In the genomic region with DNA sequence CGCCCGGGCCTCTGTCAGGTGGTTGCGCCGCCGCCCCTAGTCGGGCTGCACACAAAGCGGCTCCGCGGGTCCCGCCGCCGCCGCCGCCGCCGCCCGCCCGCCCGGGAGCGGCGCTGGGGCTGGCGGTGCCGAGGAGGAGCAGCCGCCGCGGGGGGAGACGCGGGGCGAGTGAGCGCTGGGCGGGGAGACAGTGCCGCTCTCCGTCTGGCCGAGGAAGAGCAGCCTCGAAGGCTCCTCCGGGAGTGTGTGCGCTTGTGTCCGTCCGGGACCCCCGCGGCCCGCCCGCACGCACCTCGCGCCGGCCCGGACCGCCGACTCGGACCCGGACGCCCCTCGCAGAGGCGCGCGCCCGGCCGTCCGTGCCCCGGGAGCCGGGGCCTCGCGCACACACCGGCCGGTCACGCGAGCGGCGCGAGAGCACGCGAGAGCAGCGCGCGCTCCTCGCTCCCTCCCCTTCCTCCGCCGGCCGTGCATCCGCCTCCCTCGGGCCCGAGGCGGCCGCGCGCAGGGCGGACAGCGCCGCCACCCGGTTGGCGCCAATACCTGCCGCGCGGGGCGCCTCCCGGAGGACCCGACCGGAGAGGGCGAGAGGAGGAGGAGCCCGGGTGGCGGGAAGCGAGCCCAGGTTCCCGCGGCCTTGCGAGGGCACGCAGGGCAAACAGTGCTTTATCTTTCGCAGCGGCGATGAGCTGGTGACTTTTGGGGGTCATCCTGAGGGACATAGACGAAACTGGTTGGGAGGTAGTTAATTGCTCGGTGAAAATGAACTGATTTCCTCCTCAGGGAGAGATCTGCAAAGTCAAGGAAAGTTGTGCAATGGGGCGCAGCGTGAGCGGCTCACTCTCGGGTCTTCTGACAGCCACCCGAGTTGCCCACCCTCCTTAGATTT, we compare ENCODE assay signal across 1 cellular context.
A peak's percentile ranks its signal among the peaks of the same experiment; 100 is the strongest.
TF ChIP-seq lines count a peak whose summit lies in the region.

A gene with protein sequence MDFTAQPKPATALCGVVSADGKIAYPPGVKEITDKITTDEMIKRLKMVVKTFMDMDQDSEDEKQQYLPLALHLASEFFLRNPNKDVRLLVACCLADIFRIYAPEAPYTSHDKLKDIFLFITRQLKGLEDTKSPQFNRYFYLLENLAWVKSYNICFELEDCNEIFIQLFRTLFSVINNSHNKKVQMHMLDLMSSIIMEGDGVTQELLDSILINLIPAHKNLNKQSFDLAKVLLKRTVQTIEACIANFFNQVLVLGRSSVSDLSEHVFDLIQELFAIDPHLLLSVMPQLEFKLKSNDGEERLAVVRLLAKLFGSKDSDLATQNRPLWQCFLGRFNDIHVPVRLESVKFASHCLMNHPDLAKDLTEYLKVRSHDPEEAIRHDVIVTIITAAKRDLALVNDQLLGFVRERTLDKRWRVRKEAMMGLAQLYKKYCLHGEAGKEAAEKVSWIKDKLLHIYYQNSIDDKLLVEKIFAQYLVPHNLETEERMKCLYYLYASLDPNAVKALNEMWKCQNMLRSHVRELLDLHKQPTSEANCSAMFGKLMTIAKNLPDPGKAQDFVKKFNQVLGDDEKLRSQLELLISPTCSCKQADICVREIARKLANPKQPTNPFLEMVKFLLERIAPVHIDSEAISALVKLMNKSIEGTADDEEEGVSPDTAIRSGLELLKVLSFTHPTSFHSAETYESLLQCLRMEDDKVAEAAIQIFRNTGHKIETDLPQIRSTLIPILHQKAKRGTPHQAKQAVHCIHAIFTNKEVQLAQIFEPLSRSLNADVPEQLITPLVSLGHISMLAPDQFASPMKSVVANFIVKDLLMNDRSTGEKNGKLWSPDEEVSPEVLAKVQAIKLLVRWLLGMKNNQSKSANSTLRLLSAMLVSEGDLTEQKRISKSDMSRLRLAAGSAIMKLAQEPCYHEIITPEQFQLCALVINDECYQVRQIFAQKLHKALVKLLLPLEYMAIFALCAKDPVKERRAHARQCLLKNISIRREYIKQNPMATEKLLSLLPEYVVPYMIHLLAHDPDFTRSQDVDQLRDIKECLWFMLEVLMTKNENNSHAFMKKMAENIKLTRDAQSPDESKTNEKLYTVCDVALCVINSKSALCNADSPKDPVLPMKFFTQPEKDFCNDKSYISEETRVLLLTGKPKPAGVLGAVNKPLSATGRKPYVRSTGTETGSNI (N-terminal part only) (minus strand): TSS at position 423 of the 889 bp plus-strand sequence. CDS start 1,334 bp downstream, outside the sequence.

TF ChIP-seq in K562, 482 proteins besides CTCF, POLR2A, EP300 and RAD21 (continued from another document and continues in another):
- TF ChIP-seq, protein P1, sequence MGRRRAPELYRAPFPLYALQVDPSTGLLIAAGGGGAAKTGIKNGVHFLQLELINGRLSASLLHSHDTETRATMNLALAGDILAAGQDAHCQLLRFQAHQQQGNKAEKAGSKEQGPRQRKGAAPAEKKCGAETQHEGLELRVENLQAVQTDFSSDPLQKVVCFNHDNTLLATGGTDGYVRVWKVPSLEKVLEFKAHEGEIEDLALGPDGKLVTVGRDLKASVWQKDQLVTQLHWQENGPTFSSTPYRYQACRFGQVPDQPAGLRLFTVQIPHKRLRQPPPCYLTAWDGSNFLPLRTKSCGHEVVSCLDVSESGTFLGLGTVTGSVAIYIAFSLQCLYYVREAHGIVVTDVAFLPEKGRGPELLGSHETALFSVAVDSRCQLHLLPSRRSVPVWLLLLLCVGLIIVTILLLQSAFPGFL (CRISPR knock-in tag; IDR thresholded peaks at IDR 0.05): peak; percentile 96; the same call in 1 of the 2 replicates
- TF ChIP-seq SP1 (CRISPR knock-in tag; IDR thresholded peaks at IDR 0.05) (peak; percentile 79), CREB1 (IDR thresholded peaks at IDR 0.05) (peak; percentile 36; the same call in 1 of the 2 replicates), CREB1 (CRISPR knock-in tag; IDR thresholded peaks at IDR 0.05) (peak; percentile 73; the same call in 1 of the 2 replicates), ZNF121 (CRISPR knock-in tag; conservative IDR thresholded peaks at IDR 0.05) (no peak), TCFL5 (CRISPR knock-in tag; conservative IDR thresholded peaks at IDR 0.05) (no peak), ZNF436 (CRISPR knock-in tag; IDR thresholded peaks at IDR 0.05) (no peak), MEF2A (IDR thresholded peaks at IDR 0.05; ENCODE audit: control insufficient read depth, low read depth, low read length) (peak; percentile 3; the same call in 1 of the 2 replicates), CCNT2 (IDR thresholded peaks at IDR 0.05; ENCODE audit: borderline replicate concordance, extremely low read depth, insufficient read length, low read depth, low read length) (peak; percentile 88), PHF21A (IDR thresholded peaks at IDR 0.05; ENCODE audit: borderline replicate concordance, low read depth) (peak; percentile 76; the same call in 1 of the 2 replicates), HOXB6 (CRISPR knock-in tag; IDR thresholded peaks at IDR 0.05; ENCODE audit: borderline replicate concordance) (no peak), HLTF (IDR thresholded peaks at IDR 0.05) (no peak), CCAR2 (IDR thresholded peaks at IDR 0.05; ENCODE audit: low read depth, low read length) (no peak), HIVEP1 (CRISPR knock-in tag; IDR thresholded peaks at IDR 0.05) (no peak), ZNF668 (CRISPR knock-in tag; IDR thresholded peaks at IDR 0.05) (no peak), BACH1 (tag; IDR thresholded peaks at IDR 0.05) (no peak), KLF13 (tag; IDR thresholded peaks at IDR 0.05; ENCODE audit: borderline replicate concordance, low read depth) (peak; percentile 73; the same call in 1 of the 2 replicates), ZNF217 (CRISPR knock-in tag; IDR thresholded peaks at IDR 0.05) (no peak), TBP (optimal IDR thresholded peaks at IDR 0.05; ENCODE audit: low read depth, low read length) (no peak), ZNF444 (CRISPR knock-in tag; IDR thresholded peaks at IDR 0.05) (no peak; the same call in 1 of the 2 replicates), DNMT1 (IDR thresholded peaks at IDR 0.05) (no peak), EHMT2 (IDR thresholded peaks at IDR 0.05) (no peak; the same call in 1 of the 2 replicates), ZNF431 (CRISPR knock-in tag; IDR thresholded peaks at IDR 0.05) (peak; percentile 45; the same call in 1 of the 2 replicates), DMBX1 (CRISPR knock-in tag; IDR thresholded peaks at IDR 0.05; ENCODE audit: borderline replicate concordance) (peak; percentile 66; the same call in 1 of the 2 replicates), SAFB (IDR thresholded peaks at IDR 0.05; ENCODE audit: borderline replicate concordance, low read depth, low read length) (no peak), NCOA2 (IDR thresholded peaks at IDR 0.05; ENCODE audit: partially characterized antibody in 2 of 2) (no peak), NONO (IDR thresholded peaks at IDR 0.05; ENCODE audit: low read depth in 2 of 2, low read length in 1 of 2) (peak; percentile 25 to 74; a peak in 1 of 4 replicates), ZFPM2 (CRISPR knock-in tag; IDR thresholded peaks at IDR 0.05) (no peak)
- TF ChIP-seq, protein P2, sequence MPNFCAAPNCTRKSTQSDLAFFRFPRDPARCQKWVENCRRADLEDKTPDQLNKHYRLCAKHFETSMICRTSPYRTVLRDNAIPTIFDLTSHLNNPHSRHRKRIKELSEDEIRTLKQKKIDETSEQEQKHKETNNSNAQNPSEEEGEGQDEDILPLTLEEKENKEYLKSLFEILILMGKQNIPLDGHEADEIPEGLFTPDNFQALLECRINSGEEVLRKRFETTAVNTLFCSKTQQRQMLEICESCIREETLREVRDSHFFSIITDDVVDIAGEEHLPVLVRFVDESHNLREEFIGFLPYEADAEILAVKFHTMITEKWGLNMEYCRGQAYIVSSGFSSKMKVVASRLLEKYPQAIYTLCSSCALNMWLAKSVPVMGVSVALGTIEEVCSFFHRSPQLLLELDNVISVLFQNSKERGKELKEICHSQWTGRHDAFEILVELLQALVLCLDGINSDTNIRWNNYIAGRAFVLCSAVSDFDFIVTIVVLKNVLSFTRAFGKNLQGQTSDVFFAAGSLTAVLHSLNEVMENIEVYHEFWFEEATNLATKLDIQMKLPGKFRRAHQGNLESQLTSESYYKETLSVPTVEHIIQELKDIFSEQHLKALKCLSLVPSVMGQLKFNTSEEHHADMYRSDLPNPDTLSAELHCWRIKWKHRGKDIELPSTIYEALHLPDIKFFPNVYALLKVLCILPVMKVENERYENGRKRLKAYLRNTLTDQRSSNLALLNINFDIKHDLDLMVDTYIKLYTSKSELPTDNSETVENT (CRISPR knock-in tag; IDR thresholded peaks at IDR 0.05): 0 out of 2 replicates have a peak, but pooled peaks have one; percentile 32
- TF ChIP-seq, protein P3, sequence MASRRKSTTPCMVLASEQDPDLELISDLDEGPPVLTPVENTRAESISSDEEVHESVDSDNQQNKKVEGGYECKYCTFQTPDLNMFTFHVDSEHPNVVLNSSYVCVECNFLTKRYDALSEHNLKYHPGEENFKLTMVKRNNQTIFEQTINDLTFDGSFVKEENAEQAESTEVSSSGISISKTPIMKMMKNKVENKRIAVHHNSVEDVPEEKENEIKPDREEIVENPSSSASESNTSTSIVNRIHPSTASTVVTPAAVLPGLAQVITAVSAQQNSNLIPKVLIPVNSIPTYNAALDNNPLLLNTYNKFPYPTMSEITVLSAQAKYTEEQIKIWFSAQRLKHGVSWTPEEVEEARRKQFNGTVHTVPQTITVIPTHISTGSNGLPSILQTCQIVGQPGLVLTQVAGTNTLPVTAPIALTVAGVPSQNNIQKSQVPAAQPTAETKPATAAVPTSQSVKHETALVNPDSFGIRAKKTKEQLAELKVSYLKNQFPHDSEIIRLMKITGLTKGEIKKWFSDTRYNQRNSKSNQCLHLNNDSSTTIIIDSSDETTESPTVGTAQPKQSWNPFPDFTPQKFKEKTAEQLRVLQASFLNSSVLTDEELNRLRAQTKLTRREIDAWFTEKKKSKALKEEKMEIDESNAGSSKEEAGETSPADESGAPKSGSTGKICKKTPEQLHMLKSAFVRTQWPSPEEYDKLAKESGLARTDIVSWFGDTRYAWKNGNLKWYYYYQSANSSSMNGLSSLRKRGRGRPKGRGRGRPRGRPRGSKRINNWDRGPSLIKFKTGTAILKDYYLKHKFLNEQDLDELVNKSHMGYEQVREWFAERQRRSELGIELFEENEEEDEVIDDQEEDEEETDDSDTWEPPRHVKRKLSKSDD (conservative IDR thresholded peaks at IDR 0.05; ENCODE audit: low read length): no peak
- TF ChIP-seq, protein P4, sequence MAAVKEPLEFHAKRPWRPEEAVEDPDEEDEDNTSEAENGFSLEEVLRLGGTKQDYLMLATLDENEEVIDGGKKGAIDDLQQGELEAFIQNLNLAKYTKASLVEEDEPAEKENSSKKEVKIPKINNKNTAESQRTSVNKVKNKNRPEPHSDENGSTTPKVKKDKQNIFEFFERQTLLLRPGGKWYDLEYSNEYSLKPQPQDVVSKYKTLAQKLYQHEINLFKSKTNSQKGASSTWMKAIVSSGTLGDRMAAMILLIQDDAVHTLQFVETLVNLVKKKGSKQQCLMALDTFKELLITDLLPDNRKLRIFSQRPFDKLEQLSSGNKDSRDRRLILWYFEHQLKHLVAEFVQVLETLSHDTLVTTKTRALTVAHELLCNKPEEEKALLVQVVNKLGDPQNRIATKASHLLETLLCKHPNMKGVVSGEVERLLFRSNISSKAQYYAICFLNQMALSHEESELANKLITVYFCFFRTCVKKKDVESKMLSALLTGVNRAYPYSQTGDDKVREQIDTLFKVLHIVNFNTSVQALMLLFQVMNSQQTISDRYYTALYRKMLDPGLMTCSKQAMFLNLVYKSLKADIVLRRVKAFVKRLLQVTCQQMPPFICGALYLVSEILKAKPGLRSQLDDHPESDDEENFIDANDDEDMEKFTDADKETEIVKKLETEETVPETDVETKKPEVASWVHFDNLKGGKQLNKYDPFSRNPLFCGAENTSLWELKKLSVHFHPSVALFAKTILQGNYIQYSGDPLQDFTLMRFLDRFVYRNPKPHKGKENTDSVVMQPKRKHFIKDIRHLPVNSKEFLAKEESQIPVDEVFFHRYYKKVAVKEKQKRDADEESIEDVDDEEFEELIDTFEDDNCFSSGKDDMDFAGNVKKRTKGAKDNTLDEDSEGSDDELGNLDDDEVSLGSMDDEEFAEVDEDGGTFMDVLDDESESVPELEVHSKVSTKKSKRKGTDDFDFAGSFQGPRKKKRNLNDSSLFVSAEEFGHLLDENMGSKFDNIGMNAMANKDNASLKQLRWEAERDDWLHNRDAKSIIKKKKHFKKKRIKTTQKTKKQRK (IDR thresholded peaks at IDR 0.05; ENCODE audit: borderline replicate concordance, low read depth, low read length): no peak
- TF ChIP-seq, protein P5, sequence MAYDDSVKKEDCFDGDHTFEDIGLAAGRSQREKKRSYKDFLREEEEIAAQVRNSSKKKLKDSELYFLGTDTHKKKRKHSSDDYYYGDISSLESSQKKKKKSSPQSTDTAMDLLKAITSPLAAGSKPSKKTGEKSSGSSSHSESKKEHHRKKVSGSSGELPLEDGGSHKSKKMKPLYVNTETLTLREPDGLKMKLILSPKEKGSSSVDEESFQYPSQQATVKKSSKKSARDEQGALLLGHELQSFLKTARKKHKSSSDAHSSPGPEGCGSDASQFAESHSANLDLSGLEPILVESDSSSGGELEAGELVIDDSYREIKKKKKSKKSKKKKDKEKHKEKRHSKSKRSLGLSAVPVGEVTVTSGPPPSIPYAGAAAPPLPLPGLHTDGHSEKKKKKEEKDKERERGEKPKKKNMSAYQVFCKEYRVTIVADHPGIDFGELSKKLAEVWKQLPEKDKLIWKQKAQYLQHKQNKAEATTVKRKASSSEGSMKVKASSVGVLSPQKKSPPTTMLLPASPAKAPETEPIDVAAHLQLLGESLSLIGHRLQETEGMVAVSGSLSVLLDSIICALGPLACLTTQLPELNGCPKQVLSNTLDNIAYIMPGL (CRISPR knock-in tag; IDR thresholded peaks at IDR 0.05): peak; percentile 97
- TF ChIP-seq, protein P6, sequence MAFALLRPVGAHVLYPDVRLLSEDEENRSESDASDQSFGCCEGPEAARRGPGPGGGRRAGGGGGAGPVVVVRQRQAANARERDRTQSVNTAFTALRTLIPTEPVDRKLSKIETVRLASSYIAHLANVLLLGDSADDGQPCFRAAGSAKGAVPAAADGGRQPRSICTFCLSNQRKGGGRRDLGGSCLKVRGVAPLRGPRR (CRISPR knock-in tag; IDR thresholded peaks at IDR 0.05): no peak
- TF ChIP-seq, protein P7, sequence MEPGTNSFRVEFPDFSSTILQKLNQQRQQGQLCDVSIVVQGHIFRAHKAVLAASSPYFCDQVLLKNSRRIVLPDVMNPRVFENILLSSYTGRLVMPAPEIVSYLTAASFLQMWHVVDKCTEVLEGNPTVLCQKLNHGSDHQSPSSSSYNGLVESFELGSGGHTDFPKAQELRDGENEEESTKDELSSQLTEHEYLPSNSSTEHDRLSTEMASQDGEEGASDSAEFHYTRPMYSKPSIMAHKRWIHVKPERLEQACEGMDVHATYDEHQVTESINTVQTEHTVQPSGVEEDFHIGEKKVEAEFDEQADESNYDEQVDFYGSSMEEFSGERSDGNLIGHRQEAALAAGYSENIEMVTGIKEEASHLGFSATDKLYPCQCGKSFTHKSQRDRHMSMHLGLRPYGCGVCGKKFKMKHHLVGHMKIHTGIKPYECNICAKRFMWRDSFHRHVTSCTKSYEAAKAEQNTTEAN (CRISPR knock-in tag; IDR thresholded peaks at IDR 0.05): no peak
- TF ChIP-seq, protein P8, sequence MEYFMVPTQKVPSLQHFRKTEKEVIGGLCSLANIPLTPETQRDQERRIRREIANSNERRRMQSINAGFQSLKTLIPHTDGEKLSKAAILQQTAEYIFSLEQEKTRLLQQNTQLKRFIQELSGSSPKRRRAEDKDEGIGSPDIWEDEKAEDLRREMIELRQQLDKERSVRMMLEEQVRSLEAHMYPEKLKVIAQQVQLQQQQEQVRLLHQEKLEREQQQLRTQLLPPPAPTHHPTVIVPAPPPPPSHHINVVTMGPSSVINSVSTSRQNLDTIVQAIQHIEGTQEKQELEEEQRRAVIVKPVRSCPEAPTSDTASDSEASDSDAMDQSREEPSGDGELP (CRISPR knock-in tag; IDR thresholded peaks at IDR 0.05; ENCODE audit: borderline replicate concordance): peak; percentile 83
- TF ChIP-seq, protein P9, sequence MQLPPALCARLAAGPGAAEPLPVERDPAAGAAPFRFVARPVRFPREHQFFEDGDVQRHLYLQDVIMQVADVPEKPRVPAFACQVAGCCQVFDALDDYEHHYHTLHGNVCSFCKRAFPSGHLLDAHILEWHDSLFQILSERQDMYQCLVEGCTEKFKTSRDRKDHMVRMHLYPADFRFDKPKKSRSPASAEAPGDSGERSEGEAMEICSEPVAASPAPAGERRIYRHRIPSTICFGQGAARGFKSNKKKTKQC (CRISPR knock-in tag; IDR thresholded peaks at IDR 0.05): peak; percentile 94; the same call in 1 of the 2 replicates
